ENCODE assay signal across 7 cellular contexts in genomic region chr2:63101954-63102353, GRCh38. TPM values are rescaled to one million over a fixed set of nuclear protein-coding genes. Genes with fewer than 3 reads are reported as not detected.
"Had no signal": no experiment of that assay in that cellular context is flagged by ENCODE, and none has a peak within 500 bp of the region (broad histone marks: within the 10 kb centered on the region; RNA-seq: fewer than 3 reads in every experiment).

No MANE protein-coding gene starts in this region.

- FAIRE-seq: HepG2, HTR-8/SVneo had no signal

- ATAC-seq: HepG2 had no signal

- H3K27ac ChIP-seq: HL-60 had no signal

- DNase-seq: IMR-90, KBM-7, KG1 had no signal

RNA-seq across cellular contexts. Expression of gene OTX1, which starts 51.3 kb away (rescaled TPM):
- total RNA-seq: IMR-90 had no signal
- polyA plus RNA-seq: IgD-negative memory B cell had no signal
